Comparison of ENCODE assay signal across 11 cellular contexts in genomic region chr2:171431677-171432167, GRCh38. TPM values are rescaled to one million over a fixed set of nuclear protein-coding genes. Genes with fewer than 3 reads are reported as not detected.
DNase-seq lines count a peak whose midpoint lies in the region; ATAC-seq and TF ChIP-seq lines count a peak whose summit lies in the region.
"Had no signal": no experiment of that assay in that cellular context is flagged by ENCODE, and none has a peak within 500 bp of the region (broad histone marks: within the 10 kb centered on the region; RNA-seq: fewer than 3 reads in every experiment).

No MANE protein-coding gene starts in this region.

- H2BK15ac ChIP-seq in IMR-90 (ENCODE audit: low read depth, low read length), result no peak overlapping the region

- H2AFZ ChIP-seq in IMR-90 (replicated peaks; ENCODE audit: low read length, poor library complexity) (no peak overlapping the region), osteoblast (ENCODE audit: low read length) (no peak overlapping the region)

- H3K23ac ChIP-seq in IMR-90 (ENCODE audit: low read depth, low read length), result no peak overlapping the region

- H3K4me2 ChIP-seq in IMR-90 (ENCODE audit: low read depth, low read length), result no peak overlapping the region
- H3K4me2 ChIP-seq in osteoblast (ENCODE audit: insufficient read depth, low read length), result no peak overlapping the region

- no peak overlapping the region for H3K56ac ChIP-seq in IMR-90 (ENCODE audit: extremely low read depth, insufficient read depth, low read length)

- TF ChIP-seq POLR2A in IMR-90 (IDR thresholded peaks at IDR 0.05; ENCODE audit: low read depth, low read length), result no peak

- ATAC-seq in IMR-90 (ENCODE audit: low read depth) (no peak), HG03565 (IDR thresholded peaks at IDR 0.05; ENCODE audit: unreplicated experiment) (no peak)

- no peak overlapping the region for H2AK9ac ChIP-seq in IMR-90 (replicated peaks; ENCODE audit: low read depth, low read length, poor library complexity)

- H4K91ac ChIP-seq in IMR-90 (ENCODE audit: insufficient read depth, low read depth, low read length), result no peak overlapping the region

- BruUV-seq in IMR-90 (replicated peaks; lab: Mats Ljungman, UMichigan), result no TSS peak

- H3K27ac ChIP-seq in IMR-90 (ENCODE audit: insufficient read depth, low read length), result no peak overlapping the region
- H3K27ac ChIP-seq in osteoblast (ENCODE audit: low read depth, low read length), result no peak overlapping the region

- H3K27me3 Mint-ChIP-seq in brain, result peaks cover 3% of the 10 kb centered on the region
- H3K27me3 Mint-ChIP-seq: naive B cell had no signal

- intact Hi-C loops in IMR-90 (cut with micrococcal nuclease), result no loop called here

- peak overlapping the region; percentile 6; the same call in 1 of the 2 replicates for H2BK120ac ChIP-seq in IMR-90 (ENCODE audit: low read depth, low read length)

- H3K36me3 ChIP-seq in GM06990 (ENCODE audit: control insufficient read depth, insufficient read depth, low read length), result no peaks in the 10 kb centered on the region; the same call in 1 of the 2 replicates
- H3K36me3 ChIP-seq in IMR-90 (ENCODE audit: control insufficient read depth, insufficient read depth, low read length), result no peaks in the 10 kb centered on the region
- peaks cover 5% of the 10 kb centered on the region for H3K36me3 ChIP-seq in osteoblast (ENCODE audit: insufficient read depth, low read length)

- peak overlapping the region; percentile 62 to 94 (median 88) for H3K4me3 Mint-ChIP-seq in brain

- H4K5ac ChIP-seq in IMR-90 (ENCODE audit: low read depth, low read length), result no peak overlapping the region

- CTCF ChIA-PET in IMR-90 (lab: Yijun Ruan, JAX), result interaction anchor here (1.1 to 1.9 kb wide), 2 partner anchors 15 to 21 kb away, joined by 3 to 7 read pairs; no protein-coding TSS in a partner anchor

- no peak overlapping the region for H2BK5ac ChIP-seq in IMR-90 (ENCODE audit: low read depth, low read length, poor library complexity, severe bottlenecking)

- POLR2A ChIA-PET in IMR-90 (lab: Charles Lee; ENCODE audit: unreplicated experiment), result interaction anchor here (0.6 kb wide), 1 partner anchor 272 kb away, joined by 5 read pairs; no protein-coding TSS in a partner anchor

- H3K18ac ChIP-seq in IMR-90 (ENCODE audit: low read depth, low read length), result no peak overlapping the region

- peaks cover 10 to 30% (median 22%) of the 10 kb centered on the region in 5 experiments for H3K9me3 Mint-ChIP-seq in brain

- H3K79me1 ChIP-seq in IMR-90 (ENCODE audit: low read depth in 1 of 2, low read length in 2 of 2), result peaks cover 26 to 41% of the 10 kb centered on the region in 2 experiments

- DNase-seq in GM06990 (ENCODE audit: extremely low read depth, insufficient read length) (no peak), IMR-90 (no peak), osteoblast (ENCODE audit: insufficient read length, low spot score, missing footprints) (peak; percentile 3), NCI-H187 treated with DMSO at 0.1 percent for 48 hours (lab: John Stamatoyannopoulos, UW) (no peak), midbrain (lab: John Stamatoyannopoulos, UW) (no peak)
- DNase-seq in stimulated activated naive CD4-positive, alpha-beta T cell treated with Interleukin-2 at 50 U/mL for 16 hours (lab: John Stamatoyannopoulos, UW), result no peak
- DNase-seq: naive B cell, NCI-H446 treated with DMSO at 0.1 percent for 48 hours, WERI-Rb-1 had no signal

- dilution Hi-C loops in IMR-90 (cut with HindIII; ENCODE audit: low sequenced_read_pairs, unreplicated experiment), result no loop called here

- TF ChIP-seq CTCF in GM06990 (IDR thresholded peaks at IDR 0.05; ENCODE audit: insufficient read depth, low read length, poor library complexity, severe bottlenecking) (no peak), IMR-90 (conservative IDR thresholded peaks at IDR 0.05; ENCODE audit: low read depth, low read length) (no peak), brain (conservative IDR thresholded peaks at IDR 0.05) (no peak), osteoblast (IDR thresholded peaks at IDR 0.05; ENCODE audit: extremely low read depth, low read depth, low read length) (no peak)

- H3K4me3 ChIP-seq in GM06990 (replicated peaks; ENCODE audit: low read depth, low read length), result peak overlapping the region; percentile 86
- H3K4me3 ChIP-seq in IMR-90 (ENCODE audit: insufficient read depth, low read depth, low read length), result no peak overlapping the region
- H3K4me3 ChIP-seq in osteoblast (ENCODE audit: insufficient read depth, low read length), result no peak overlapping the region

- no peak overlapping the region for H4K8ac ChIP-seq in IMR-90 (ENCODE audit: low read depth in 2 of 2, low read length in 2 of 2)

- H3K4me1 ChIP-seq in IMR-90 (ENCODE audit: control insufficient read depth, insufficient read depth, low read length) (peaks cover 9% of the 10 kb centered on the region), osteoblast (ENCODE audit: insufficient read depth, low read length) (peaks cover 6% of the 10 kb centered on the region)

- H3K9ac ChIP-seq in IMR-90 (ENCODE audit: low read depth, low read length), result no peak overlapping the region

- H3K79me2 ChIP-seq in osteoblast (ENCODE audit: insufficient read depth, low read length), result peaks cover 51% of the 10 kb centered on the region

- in situ Hi-C loops in IMR-90 (cut with MboI; ENCODE audit: low sequenced_read_pairs), result no loop called here

- WGBS in IMR-90 (ENCODE audit: extremely low coverage in 2 of 2, insufficient read length in 1 of 2), 2 experiments, result 97% methylated on average over 8 of the region's 9 CpGs; no CpG with 5 or more reads in 1 of the 2 experiments

- 0 out of 2 replicates have a peak overlapping the region, but pooled peaks have one; percentile 3 for H3K14ac ChIP-seq in IMR-90 (replicated peaks; ENCODE audit: low read depth, low read length)

- H3K36me3 Mint-ChIP-seq in brain, result peaks cover 49% of the 10 kb centered on the region
- H3K36me3 Mint-ChIP-seq: naive B cell had no signal

- H3K4ac ChIP-seq in IMR-90 (ENCODE audit: low read depth, low read length), result peak overlapping the region; percentile 43; the same call in 1 of the 2 replicates

- peak overlapping the region in 3 of 5 experiments; percentile 51 to 94 (median 88) for H3K27ac Mint-ChIP-seq in brain

- H3K27me3 ChIP-seq in GM06990 (replicated peaks; ENCODE audit: control insufficient read depth, insufficient read depth, low read length) (no peaks in the 10 kb centered on the region), IMR-90 (ENCODE audit: control insufficient read depth, insufficient read depth, low read length) (no peaks in the 10 kb centered on the region), osteoblast (ENCODE audit: insufficient read depth, low read length) (no peaks in the 10 kb centered on the region)

- TF ChIP-seq RAD21 in IMR-90 (IDR thresholded peaks at IDR 0.05; ENCODE audit: low read length), result no peak

- H4K20me1 ChIP-seq in IMR-90 (ENCODE audit: insufficient read depth, low read length), result no peaks in the 10 kb centered on the region; the same call in 1 of the 2 replicates
- no peaks in the 10 kb centered on the region for H4K20me1 ChIP-seq in osteoblast (ENCODE audit: insufficient read depth, low read length)

- H3K9me3 ChIP-seq in IMR-90 (ENCODE audit: control insufficient read depth, insufficient read depth, low read length) (no peaks in the 10 kb centered on the region), osteoblast (ENCODE audit: low read depth, low read length) (peaks cover 2% of the 10 kb centered on the region)

- peaks cover 7% of the 10 kb centered on the region for H3K9me1 ChIP-seq in IMR-90 (ENCODE audit: insufficient read depth, low read length)

- H2AK5ac ChIP-seq in IMR-90 (ENCODE audit: low read depth, low read length), result 0 out of 2 replicates have a peak overlapping the region, but pooled peaks have one; percentile 7

- no peak overlapping the region; the same call in 1 of the 2 replicates for H2BK20ac ChIP-seq in IMR-90 (ENCODE audit: low read depth, low read length)

- peaks cover 38% of the 10 kb centered on the region for H3K4me1 Mint-ChIP-seq in brain

TF ChIP-seq in IMR-90, 13 proteins besides CTCF, POLR2A, EP300 and RAD21 (continues in another document):
- TF ChIP-seq MXI1 (IDR thresholded peaks at IDR 0.05; ENCODE audit: borderline replicate concordance, low read depth, low read length) (no peak), MAZ (IDR thresholded peaks at IDR 0.05; ENCODE audit: borderline replicate concordance, low read depth, low read length) (no peak), CHD1 (IDR thresholded peaks at IDR 0.05; ENCODE audit: low read depth, low read length) (no peak), CEBPB (IDR thresholded peaks at IDR 0.05; ENCODE audit: low read depth, low read length) (no peak), ELK1 (IDR thresholded peaks at IDR 0.05; ENCODE audit: borderline replicate concordance, low read depth, low read length) (no peak), BHLHE40 (IDR thresholded peaks at IDR 0.05; ENCODE audit: low read depth, low read length) (no peak), MAFK (IDR thresholded peaks at IDR 0.05; ENCODE audit: low read depth, low read length) (no peak), SMC3 (IDR thresholded peaks at IDR 0.05; ENCODE audit: low read depth, low read length) (no peak), RCOR1 (IDR thresholded peaks at IDR 0.05; ENCODE audit: insufficient replicate concordance, low read length) (no peak), FOS (IDR thresholded peaks at IDR 0.05; ENCODE audit: low read depth, low read length) (no peak), RFX5 (IDR thresholded peaks at IDR 0.05; ENCODE audit: low read depth, low read length) (no peak)

RNA-seq across cellular contexts. Expression of gene METTL8, which starts 2.1 kb away (rescaled TPM):
- 10.6 and 20.0 TPM in 2 replicates for total RNA-seq in IMR-90 (2012; rRNA removed)
- polyA plus RNA-seq in IMR-90 (2012; rRNA removed), result 6.4 and 6.9 TPM in 2 replicates
- 2.0 and 4.4 TPM in 2 replicates for polyA plus RNA-seq in IMR-90 (2012; cell fraction: cytosol; rRNA removed)
- polyA plus RNA-seq in IMR-90 (2012; cell fraction: nucleus; rRNA removed; ENCODE audit: low replicate concordance), result 1.8 and 5.5 TPM in 2 replicates
- 3.7 TPM for polyA plus RNA-seq in brain (ENCODE audit: insufficient read depth, low read depth, low replicate concordance)
- 20.9 and 23.9 TPM in 2 replicates for total RNA-seq in osteoblast

RNA-seq across cellular contexts. Expression of gene DCAF17, which starts 2.3 kb away (rescaled TPM):
- total RNA-seq in IMR-90 (2012; rRNA removed), result 13.1 and 22.8 TPM in 2 replicates
- 5.0 and 6.7 TPM in 2 replicates for polyA plus RNA-seq in IMR-90 (2012; rRNA removed)
- 0.98 and 1.5 TPM in 2 replicates for polyA plus RNA-seq in IMR-90 (2012; cell fraction: cytosol; rRNA removed)
- 1.9 and 10.9 TPM in 2 replicates for polyA plus RNA-seq in IMR-90 (2012; cell fraction: nucleus; rRNA removed; ENCODE audit: low replicate concordance)
- polyA plus RNA-seq in brain (ENCODE audit: insufficient read depth, low read depth, low replicate concordance), result 3.5 TPM
- 32.6 and 37.7 TPM in 2 replicates for total RNA-seq in osteoblast
